Comparison of ENCODE assay signal across 21 cellular contexts in genomic region chr2:176081451-176081992, GRCh38. TPM values are rescaled to one million over a fixed set of nuclear protein-coding genes. Genes with fewer than 3 reads are reported as not detected.
A peak's percentile ranks its signal among the peaks of the same experiment; 100 is the strongest.
DNase-seq lines count a peak whose midpoint lies in the region; ATAC-seq and TF ChIP-seq lines count a peak whose summit lies in the region.
"Had no signal": no experiment of that assay in that cellular context is flagged by ENCODE, and none has a peak within 500 bp of the region (broad histone marks: within the 10 kb centered on the region; RNA-seq: fewer than 3 reads in every experiment).

No MANE protein-coding gene starts in this region.

- TF ChIP-seq POLR2A in vagina (IDR thresholded peaks at IDR 0.05): no peak

- H3K4me1 Mint-ChIP-seq in activated naive CD4-positive, alpha-beta T cell treated with anti-CD3 and anti-CD28 coated beads, Interleukin-2, amount 10 ng/mL, durations not matched to agents 7 days and 5 days: peaks cover 10% of the 10 kb centered on the region
- H3K4me1 Mint-ChIP-seq in activated T-helper 1 cell treated with anti-CD3 and anti-CD28 coated beads, Interleukin-12 subunit alpha, Interleukin-12 subunit beta, Interleukin-2, Interleukin-4 antibody, amounts not matched to agents 30 ng/mL and 10 ng/mL and 1 ng/mL, durations not matched to agents 14 hours and 24 hours and 36 hours (ENCODE audit: low read depth): no peaks in the 10 kb centered on the region
- H3K4me1 Mint-ChIP-seq in memory B cell (peaks cover 4% of the 10 kb centered on the region), CD14-positive monocyte (peaks cover 32% of the 10 kb centered on the region)

- peaks cover 18% of the 10 kb centered on the region for H3K9me3 Mint-ChIP-seq in activated naive CD4-positive, alpha-beta T cell treated with anti-CD3 and anti-CD28 coated beads, Interleukin-2, amount 10 ng/mL, durations not matched to agents 7 days and 5 days
- H3K9me3 Mint-ChIP-seq in activated T-helper 1 cell treated with anti-CD3 and anti-CD28 coated beads, Interleukin-12 subunit alpha, Interleukin-12 subunit beta, Interleukin-2, Interleukin-4 antibody, amounts not matched to agents 30 ng/mL and 10 ng/mL and 1 ng/mL, durations not matched to agents 14 hours and 24 hours and 36 hours: peaks cover 4% of the 10 kb centered on the region
- peaks cover 1% of the 10 kb centered on the region for H3K9me3 Mint-ChIP-seq in memory B cell
- H3K9me3 Mint-ChIP-seq in CD14-positive monocyte: peaks cover 10 to 53% (median 36%) of the 10 kb centered on the region in 7 donors

- peaks cover 86% of the 10 kb centered on the region for H3K27me3 Mint-ChIP-seq in activated naive CD4-positive, alpha-beta T cell treated with anti-CD3 and anti-CD28 coated beads, Interleukin-2, amount 10 ng/mL, durations not matched to agents 7 days and 5 days
- H3K27me3 Mint-ChIP-seq in activated T-helper 1 cell treated with anti-CD3 and anti-CD28 coated beads, Interleukin-12 subunit alpha, Interleukin-12 subunit beta, Interleukin-2, Interleukin-4 antibody, amounts not matched to agents 30 ng/mL and 10 ng/mL and 1 ng/mL, durations not matched to agents 14 hours and 24 hours and 36 hours (ENCODE audit: insufficient read depth): peaks cover 72% of the 10 kb centered on the region
- peaks cover 33% of the 10 kb centered on the region for H3K27me3 Mint-ChIP-seq in memory B cell
- peaks cover 85 to 95% (median 92%) of the 10 kb centered on the region in 3 donors for H3K27me3 Mint-ChIP-seq in CD14-positive monocyte (ENCODE audit: low read depth in 3 of 3)

- peaks cover 9% of the 10 kb centered on the region for H3K27me3 ChIP-seq in vagina

- H3K27ac Mint-ChIP-seq in activated naive CD4-positive, alpha-beta T cell treated with anti-CD3 and anti-CD28 coated beads, Interleukin-2, amount 10 ng/mL, durations not matched to agents 7 days and 5 days: peak overlapping the region; percentile 83
- H3K27ac Mint-ChIP-seq in activated T-helper 1 cell treated with anti-CD3 and anti-CD28 coated beads, Interleukin-12 subunit alpha, Interleukin-12 subunit beta, Interleukin-2, Interleukin-4 antibody, amounts not matched to agents 30 ng/mL and 10 ng/mL and 1 ng/mL, durations not matched to agents 14 hours and 24 hours and 36 hours: peak overlapping the region; percentile 81
- H3K27ac Mint-ChIP-seq in memory B cell: peak overlapping the region; percentile 73
- no peak overlapping the region for H3K27ac Mint-ChIP-seq in CD14-positive monocyte

- no peaks in the 10 kb centered on the region for H3K9me3 ChIP-seq in vagina
- H3K9me3 ChIP-seq: psoas muscle had no signal

- peaks cover 21% of the 10 kb centered on the region for H3K36me3 Mint-ChIP-seq in activated naive CD4-positive, alpha-beta T cell treated with anti-CD3 and anti-CD28 coated beads, Interleukin-2, amount 10 ng/mL, durations not matched to agents 7 days and 5 days
- peaks cover 3% of the 10 kb centered on the region for H3K36me3 Mint-ChIP-seq in activated T-helper 1 cell treated with anti-CD3 and anti-CD28 coated beads, Interleukin-12 subunit alpha, Interleukin-12 subunit beta, Interleukin-2, Interleukin-4 antibody, amounts not matched to agents 30 ng/mL and 10 ng/mL and 1 ng/mL, durations not matched to agents 14 hours and 24 hours and 36 hours (ENCODE audit: low read depth)
- H3K36me3 Mint-ChIP-seq in memory B cell: peaks cover 2% of the 10 kb centered on the region
- peaks cover 8 to 13% of the 10 kb centered on the region in 2 donors for H3K36me3 Mint-ChIP-seq in CD14-positive monocyte

- H3K4me1 ChIP-seq in vagina: peaks cover 52% of the 10 kb centered on the region

- no peaks in the 10 kb centered on the region for H3K36me3 ChIP-seq in vagina
- H3K36me3 ChIP-seq: brain microvascular endothelial cell, MG63 had no signal

- peak overlapping the region; percentile 49 to 52 for H3K4me3 ChIP-seq in vagina

- TF ChIP-seq CTCF in vagina (IDR thresholded peaks at IDR 0.05): no peak
- TF ChIP-seq CTCF in CD14-positive monocyte (IDR thresholded peaks at IDR 0.05): no peak

- intact Hi-C loops in activated T-helper 1 cell treated with anti-CD3 and anti-CD28 coated beads, Interleukin-12 subunit alpha, Interleukin-12 subunit beta, Interleukin-2, Interleukin-4 antibody, amounts not matched to agents 30 ng/mL and 10 ng/mL and 1 ng/mL, durations not matched to agents 14 hours and 24 hours and 36 hours (cut with micrococcal nuclease): no loop called here
- intact Hi-C loops in vagina (cut with DNase I): loop anchor here (10.0 kb wide), 1 partner anchor 1747 kb away; the partner anchor contains the start of gene SP9
- intact Hi-C loops in CD14-positive monocyte (cut with micrococcal nuclease): loop anchor here in 1 of 2 donors (5.0 kb wide), 1 partner anchor 41 kb away; the partner anchor contains the start of gene HOXD9

- peak overlapping the region; percentile 93 for H3K27ac ChIP-seq in vagina
- H3K27ac ChIP-seq: brain microvascular endothelial cell, psoas muscle had no signal

- ATAC-seq in memory B cell (ENCODE audit: low read depth): no peak
- ATAC-seq: activated CD4-positive, CD25-positive, alpha-beta regulatory T cell treated with anti-CD3 and anti-CD28 coated beads, Interleukin-2, amount 50 U/mL, for 24 hours; Panc1 had no signal

- peak overlapping the region; percentile 54 for H3K4me3 Mint-ChIP-seq in activated naive CD4-positive, alpha-beta T cell treated with anti-CD3 and anti-CD28 coated beads, Interleukin-2, amount 10 ng/mL, durations not matched to agents 7 days and 5 days
- H3K4me3 Mint-ChIP-seq in activated T-helper 1 cell treated with anti-CD3 and anti-CD28 coated beads, Interleukin-12 subunit alpha, Interleukin-12 subunit beta, Interleukin-2, Interleukin-4 antibody, amounts not matched to agents 30 ng/mL and 10 ng/mL and 1 ng/mL, durations not matched to agents 14 hours and 24 hours and 36 hours: no peak overlapping the region
- H3K4me3 Mint-ChIP-seq in memory B cell (no peak overlapping the region), CD14-positive monocyte (peak overlapping the region in 1 of 2 donors; percentile 85)

- CTCF ChIA-PET in activated naive CD4-positive, alpha-beta T cell treated with anti-CD3 and anti-CD28 coated beads, Interleukin-2, amount 10 ng/mL, durations not matched to agents 7 days and 5 days (lab: Charles Lee): interaction anchor here (0.8 kb wide), 2 partner anchors 29 to 40 kb away, joined by 3 to 4 read pairs; no protein-coding TSS in a partner anchor

- DNase-seq in activated naive CD4-positive, alpha-beta T cell treated with anti-CD3 and anti-CD28 coated beads, Interleukin-2, amount 10 ng/mL, durations not matched to agents 7 days and 5 days: no peak
- DNase-seq in activated naive CD4-positive, alpha-beta T cell (lab: John Stamatoyannopoulos, UW): no peak
- DNase-seq in activated T-helper 1 cell treated with anti-CD3 and anti-CD28 coated beads, Interleukin-12 subunit alpha, Interleukin-12 subunit beta, Interleukin-2, Interleukin-4 antibody, amounts not matched to agents 30 ng/mL and 10 ng/mL and 1 ng/mL, durations not matched to agents 14 hours and 24 hours and 36 hours (ENCODE audit: low spot score): no peak
- DNase-seq in memory B cell (ENCODE audit: low spot score in 2 of 2): peak in 1 of 2 donors; percentile 23
- no peak for DNase-seq in vagina (ENCODE audit: extremely low spot score in 2 of 2)
- no peak for DNase-seq in stimulated activated CD4-positive, alpha-beta T cell treated with anti-CD3 and anti-CD28 coated beads, Interleukin-15, amount 100 ng/mL, for 24 hours
- no peak for DNase-seq in CD14-positive monocyte (ENCODE audit: low spot score)
- DNase-seq in dedifferentiated amniotic fluid mesenchymal stem cell (ENCODE audit: extremely low spot score): no peak
- DNase-seq: activated effector memory CD4-positive, alpha-beta T cell treated with Interleukin-2 at 50 U/mL for 16 hours; brain microvascular endothelial cell; effector CD4-positive, alpha-beta T cell; left colon; MG63; NCI-H2029; NCI-H526 treated with DMSO at 0.1 percent for 48 hours; psoas muscle had no signal

RNA-seq across cellular contexts. Expression of gene EVX2, which starts 2.2 kb away (rescaled TPM):
- not detected in 2 replicates for total RNA-seq in activated T-helper 1 cell treated with anti-CD3 and anti-CD28 coated beads, Interleukin-12 subunit alpha, Interleukin-12 subunit beta, Interleukin-2, Interleukin-4 antibody, amounts not matched to agents 30 ng/mL and 10 ng/mL and 1 ng/mL, durations not matched to agents 14 hours and 24 hours and 36 hours
- 0.98 TPM for total RNA-seq in vagina
- not detected for polyA plus RNA-seq in CD14-positive monocyte
- total RNA-seq: left colon, mucosa of gallbladder, psoas muscle, temporal lobe had no signal
- polyA plus RNA-seq: AG04450, psoas muscle had no signal

RNA-seq across cellular contexts. Expression of gene HOXD13, which starts 11.0 kb away (rescaled TPM):
- not detected in 2 replicates for total RNA-seq in activated T-helper 1 cell treated with anti-CD3 and anti-CD28 coated beads, Interleukin-12 subunit alpha, Interleukin-12 subunit beta, Interleukin-2, Interleukin-4 antibody, amounts not matched to agents 30 ng/mL and 10 ng/mL and 1 ng/mL, durations not matched to agents 14 hours and 24 hours and 36 hours
- total RNA-seq in vagina: 15.7 TPM
- polyA plus RNA-seq in CD14-positive monocyte: not detected
- total RNA-seq: mucosa of gallbladder, psoas muscle, temporal lobe had no signal
- polyA plus RNA-seq: AG04450 had no signal

RNA-seq across cellular contexts. Expression of gene HOXD12, which starts 18.1 kb away (rescaled TPM):
- not detected in 2 replicates for total RNA-seq in activated T-helper 1 cell treated with anti-CD3 and anti-CD28 coated beads, Interleukin-12 subunit alpha, Interleukin-12 subunit beta, Interleukin-2, Interleukin-4 antibody, amounts not matched to agents 30 ng/mL and 10 ng/mL and 1 ng/mL, durations not matched to agents 14 hours and 24 hours and 36 hours
- 1.7 TPM for total RNA-seq in vagina
- not detected for polyA plus RNA-seq in CD14-positive monocyte
- total RNA-seq: left colon, mucosa of gallbladder, psoas muscle, temporal lobe had no signal
- polyA plus RNA-seq: AG04450, psoas muscle had no signal

RNA-seq across cellular contexts. Expression of gene HOXD11, which starts 25.6 kb away (rescaled TPM):
- not detected in 2 replicates for total RNA-seq in activated T-helper 1 cell treated with anti-CD3 and anti-CD28 coated beads, Interleukin-12 subunit alpha, Interleukin-12 subunit beta, Interleukin-2, Interleukin-4 antibody, amounts not matched to agents 30 ng/mL and 10 ng/mL and 1 ng/mL, durations not matched to agents 14 hours and 24 hours and 36 hours
- 19.4 TPM for total RNA-seq in vagina
- polyA plus RNA-seq in CD14-positive monocyte: not detected
- total RNA-seq: mucosa of gallbladder, psoas muscle, temporal lobe had no signal
- polyA plus RNA-seq: AG04450, psoas muscle had no signal

RNA-seq across cellular contexts. Expression of gene HOXD10, which starts 35.1 kb away (rescaled TPM):
- not detected in 2 replicates for total RNA-seq in activated T-helper 1 cell treated with anti-CD3 and anti-CD28 coated beads, Interleukin-12 subunit alpha, Interleukin-12 subunit beta, Interleukin-2, Interleukin-4 antibody, amounts not matched to agents 30 ng/mL and 10 ng/mL and 1 ng/mL, durations not matched to agents 14 hours and 24 hours and 36 hours
- total RNA-seq in vagina: 19.6 TPM
- not detected for polyA plus RNA-seq in CD14-positive monocyte
- total RNA-seq: mucosa of gallbladder, psoas muscle, temporal lobe had no signal
- polyA plus RNA-seq: AG04450 had no signal

Comparison
In these comparisons a context has a peak if more than half of its experiments do, and no peak if none do; other contexts are left out.
1. H3K27ac Mint-ChIP-seq: peak in activated naive CD4-positive, alpha-beta T cell treated with anti-CD3 and anti-CD28 coated beads, Interleukin-2, amount 10 ng/mL, durations not matched to agents 7 days and 5 days (single experiment), activated T-helper 1 cell treated with anti-CD3 and anti-CD28 coated beads, Interleukin-12 subunit alpha, Interleukin-12 subunit beta, Interleukin-2, Interleukin-4 antibody, amounts not matched to agents 30 ng/mL and 10 ng/mL and 1 ng/mL, durations not matched to agents 14 hours and 24 hours and 36 hours (single experiment) and memory B cell (single experiment); none in CD14-positive monocyte (0 of 7).
2. RNA of gene HOXD13, which starts 11.0 kb away (total RNA-seq): 15.7 TPM in vagina (single experiment); not detected in activated T-helper 1 cell treated with anti-CD3 and anti-CD28 coated beads, Interleukin-12 subunit alpha, Interleukin-12 subunit beta, Interleukin-2, Interleukin-4 antibody, amounts not matched to agents 30 ng/mL and 10 ng/mL and 1 ng/mL, durations not matched to agents 14 hours and 24 hours and 36 hours; every median in the first group is over 10 times any median in the second.